ENCODE assay signal across 1 cellular context in genomic region chr12:57522887-57523705, GRCh38.
TF ChIP-seq lines count a peak whose summit lies in the region.

No MANE protein-coding gene starts in this region.

TF ChIP-seq in SK-N-SH treated with all-trans-retinoic acid at 6 μM for 48 hours, 23 proteins besides CTCF, POLR2A, EP300 and RAD21 (continued from another document):
- TF ChIP-seq CSRNP3 (CRISPR knock-in tag; IDR thresholded peaks at IDR 0.05): no peak
- no peak for TF ChIP-seq SNAI2 (CRISPR knock-in tag; IDR thresholded peaks at IDR 0.05)
- no peak for TF ChIP-seq ZC3H10 (CRISPR knock-in tag; IDR thresholded peaks at IDR 0.05)
- no peak for TF ChIP-seq ZNF565 (CRISPR knock-in tag; conservative IDR thresholded peaks at IDR 0.05; ENCODE audit: low read depth)
- no peak for TF ChIP-seq ZFP30 (CRISPR knock-in tag; IDR thresholded peaks at IDR 0.05)
